20 cellular contexts compared by ENCODE assay signal in the genomic region with DNA sequence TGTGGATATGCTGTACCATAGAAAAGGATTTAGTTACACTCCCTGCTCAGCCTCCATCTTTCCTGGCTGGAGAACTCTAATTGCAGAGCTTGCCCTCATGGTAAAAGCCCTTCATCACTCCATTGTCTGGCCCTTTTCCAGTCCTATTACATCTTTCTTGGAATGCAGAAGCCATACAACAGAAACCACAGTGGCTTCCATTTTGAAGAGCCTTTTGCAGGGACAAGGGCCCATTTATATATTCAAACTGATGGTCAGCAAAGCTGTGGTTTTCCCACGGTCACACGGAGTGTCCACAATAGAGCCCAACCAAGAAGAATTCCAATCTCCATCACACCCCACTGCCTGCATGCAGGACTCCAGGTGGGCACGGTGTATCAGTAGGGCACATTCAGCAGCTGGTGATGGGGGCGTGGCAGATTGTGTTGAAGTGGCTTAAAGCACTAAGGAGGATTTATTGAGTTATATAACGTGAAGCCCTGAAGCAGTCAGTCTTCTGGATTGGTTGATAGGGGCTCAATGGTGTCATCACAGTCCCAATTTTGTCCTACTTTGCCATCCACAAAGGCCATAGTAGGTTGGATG. TPM values are rescaled to one million over a fixed set of nuclear protein-coding genes. Genes with fewer than 3 reads are reported as not detected.
DNase-seq lines count a peak whose midpoint lies in the region; ATAC-seq lines count a peak whose summit lies in the region.
"Had no signal": no experiment of that assay in that cellular context is flagged by ENCODE, and none has a peak within 500 bp of the region (broad histone marks: within the 10 kb centered on the region; RNA-seq: fewer than 3 reads in every experiment).

No MANE protein-coding gene starts in this region.

- H3K27me3 Mint-ChIP-seq in activated naive CD4-positive, alpha-beta T cell treated with anti-CD3 and anti-CD28 coated beads, Interleukin-2, amount 10 ng/mL, durations not matched to agents 7 days and 5 days = peaks cover 33% of the 10 kb centered on the region

- no peaks in the 10 kb centered on the region for H3K9me3 Mint-ChIP-seq in activated naive CD4-positive, alpha-beta T cell treated with anti-CD3 and anti-CD28 coated beads, Interleukin-2, amount 10 ng/mL, durations not matched to agents 7 days and 5 days
- H3K9me3 Mint-ChIP-seq: activated CD4-positive, alpha-beta memory T cell treated with anti-CD3 and anti-CD28 coated beads, Interleukin-2, amount 10 ng/mL, durations not matched to agents 7 days and 5 days had no signal

- no peak for ATAC-seq in HG02798 (IDR thresholded peaks at IDR 0.05; ENCODE audit: poor library complexity, unreplicated experiment)
- ATAC-seq in activated CD4-positive, CD25-positive, alpha-beta regulatory T cell treated with anti-CD3 and anti-CD28 coated beads, Interleukin-2, amount 50 U/mL, for 24 hours = no peak

- DNase-seq in A172 (ENCODE audit: low spot score) = peak; percentile 74
- DNase-seq in EH (ENCODE audit: low read depth) = peak; percentile 68
- DNase-seq in RPMI7951 (ENCODE audit: low read depth) = peak; percentile 66
- peak; percentile 52 for DNase-seq in fibroblast of peridontal ligament (ENCODE audit: extremely low read depth)
- no peak for DNase-seq in activated CD8-positive, alpha-beta memory T cell treated with anti-CD3 and anti-CD28 coated beads for 24 hours
- no peak for DNase-seq in activated naive CD4-positive, alpha-beta T cell treated with anti-CD3 and anti-CD28 coated beads, Interleukin-2, amount 10 ng/mL, durations not matched to agents 7 days and 5 days
- DNase-seq: activated CD4-positive, alpha-beta memory T cell treated with anti-CD3 and anti-CD28 coated beads, Interleukin-2, amount 10 ng/mL, durations not matched to agents 7 days and 5 days; activated effector memory CD4-positive, alpha-beta T cell treated with Interleukin-2 at 50 U/mL for 16 hours; activated T-cell treated with anti-CD3 and anti-CD28 coated beads for 4 hours; DND-41; effector CD4-positive, alpha-beta T cell; hippocampal formation; MG63; NCI-H1436; NCI-H69; T-helper 1 cell; tibial artery had no signal

- H3K27ac Mint-ChIP-seq in activated naive CD4-positive, alpha-beta T cell treated with anti-CD3 and anti-CD28 coated beads, Interleukin-2, amount 10 ng/mL, durations not matched to agents 7 days and 5 days = no peak overlapping the region
- H3K27ac Mint-ChIP-seq: activated CD4-positive, alpha-beta memory T cell treated with anti-CD3 and anti-CD28 coated beads, Interleukin-2, amount 10 ng/mL, durations not matched to agents 7 days and 5 days; brain had no signal

- H3K36me3 Mint-ChIP-seq in activated naive CD4-positive, alpha-beta T cell treated with anti-CD3 and anti-CD28 coated beads, Interleukin-2, amount 10 ng/mL, durations not matched to agents 7 days and 5 days = no peaks in the 10 kb centered on the region
- H3K36me3 Mint-ChIP-seq: brain had no signal

- H3K4me1 Mint-ChIP-seq in activated naive CD4-positive, alpha-beta T cell treated with anti-CD3 and anti-CD28 coated beads, Interleukin-2, amount 10 ng/mL, durations not matched to agents 7 days and 5 days = peaks cover 9% of the 10 kb centered on the region
- H3K4me1 Mint-ChIP-seq: brain had no signal

- CTCF ChIA-PET in activated naive CD4-positive, alpha-beta T cell treated with anti-CD3 and anti-CD28 coated beads, Interleukin-2, amount 10 ng/mL, durations not matched to agents 7 days and 5 days (lab: Charles Lee) = no interaction called here

- H3K4me3 Mint-ChIP-seq in activated naive CD4-positive, alpha-beta T cell treated with anti-CD3 and anti-CD28 coated beads, Interleukin-2, amount 10 ng/mL, durations not matched to agents 7 days and 5 days = no peak overlapping the region
- H3K4me3 Mint-ChIP-seq: activated CD4-positive, alpha-beta memory T cell treated with anti-CD3 and anti-CD28 coated beads, Interleukin-2, amount 10 ng/mL, durations not matched to agents 7 days and 5 days; brain had no signal

RNA-seq across cellular contexts. Expression of gene COPRS, which starts 20.3 kb away (rescaled TPM):
- 416 and 441 TPM in 2 replicates for total RNA-seq in A172 (2014; rRNA removed; shearing (Covaris generic))
- 148 and 171 TPM in 2 replicates for total RNA-seq in RPMI7951 (2014; rRNA removed; shearing (Covaris generic))

Comparison
In these comparisons a context has a peak if more than half of its experiments do, and no peak if none do; other contexts are left out.
1. DNase-seq: peak in A172 (single experiment), EH (single experiment), RPMI7951 (single experiment) and fibroblast of peridontal ligament (single experiment); none in activated CD8-positive, alpha-beta memory T cell treated with anti-CD3 and anti-CD28 coated beads for 24 hours (single experiment) and activated naive CD4-positive, alpha-beta T cell treated with anti-CD3 and anti-CD28 coated beads, Interleukin-2, amount 10 ng/mL, durations not matched to agents 7 days and 5 days (single experiment).